ENCODE assay signal across 8 cellular contexts in genomic region chr17:76714822-76715461, GRCh38. TPM values are rescaled to one million over a fixed set of nuclear protein-coding genes. Genes with fewer than 3 reads are reported as not detected.
DNase-seq lines count a peak whose midpoint lies in the region; ATAC-seq and TF ChIP-seq lines count a peak whose summit lies in the region.

No MANE protein-coding gene starts in this region.

- H3K9ac ChIP-seq in IMR-90 (ENCODE audit: low read depth, low read length), result no peak overlapping the region; the same call in 1 of the 2 replicates

- H3K9me3 ChIP-seq in IMR-90 (ENCODE audit: control insufficient read depth, insufficient read depth, low read length), result no peaks in the 10 kb centered on the region

- dilution Hi-C loops in IMR-90 (cut with HindIII; ENCODE audit: low sequenced_read_pairs, unreplicated experiment), result no loop called here

- H3K14ac ChIP-seq in IMR-90 (replicated peaks; ENCODE audit: low read depth, low read length), result no peak overlapping the region

- H3K18ac ChIP-seq in IMR-90 (ENCODE audit: low read depth, low read length), result no peak overlapping the region; the same call in 1 of the 2 replicates

- no TSS peak for BruUV-seq in IMR-90 (replicated peaks; lab: Mats Ljungman, UMichigan)

- no peaks in the 10 kb centered on the region for H3K27me3 ChIP-seq in IMR-90 (ENCODE audit: control insufficient read depth, insufficient read depth, low read length)

- DNase-seq in IMR-90 (peak; percentile 59), kidney glomerular epithelial cell (lab: John Stamatoyannopoulos, UW) (peak; percentile 9), DMS79 treated with DMSO at 0.1 percent for 48 hours (lab: John Stamatoyannopoulos, UW) (no peak)
- DNase-seq in stimulated activated CD4-positive, alpha-beta T cell treated with anti-CD3 and anti-CD28 coated beads, Interleukin-4, amount 100 ng/mL, for 1 hour, result peak; percentile 79

- ATAC-seq in IMR-90 (ENCODE audit: low read depth) (no peak), HG03520 (IDR thresholded peaks at IDR 0.05; ENCODE audit: unreplicated experiment) (no peak)

- H3K4ac ChIP-seq in IMR-90 (ENCODE audit: low read depth, low read length), result no peak overlapping the region

- H3K56ac ChIP-seq in IMR-90 (ENCODE audit: extremely low read depth, insufficient read depth, low read length), result no peak overlapping the region

- H2AFZ ChIP-seq in IMR-90 (replicated peaks; ENCODE audit: low read length, poor library complexity), result no peak overlapping the region

- no peak overlapping the region for H2AK9ac ChIP-seq in IMR-90 (replicated peaks; ENCODE audit: low read depth, low read length, poor library complexity)

- intact Hi-C loops in IMR-90 (cut with micrococcal nuclease), result loop anchor here (2.0 kb wide), 1 partner anchor 192 kb away; no protein-coding TSS in a partner anchor

- no peak overlapping the region; the same call in 1 of the 2 replicates for H3K23ac ChIP-seq in IMR-90 (ENCODE audit: low read depth, low read length)

- no peak overlapping the region for H3K4me3 ChIP-seq in IMR-90 (ENCODE audit: insufficient read depth, low read depth, low read length)

- H3K4me1 Mint-ChIP-seq in brain, result peaks cover 21% of the 10 kb centered on the region

- H3K36me3 Mint-ChIP-seq in brain, result peaks cover 46% of the 10 kb centered on the region

- H4K91ac ChIP-seq in IMR-90 (ENCODE audit: insufficient read depth, low read depth, low read length), result no peak overlapping the region

- no peak overlapping the region for H2BK120ac ChIP-seq in IMR-90 (ENCODE audit: low read depth, low read length)

- no CpG with 5 or more reads among the region's 4 CpGs for WGBS in IMR-90 (ENCODE audit: extremely low coverage in 2 of 2, insufficient read length in 1 of 2), 2 experiments

- peak; percentile 65 for TF ChIP-seq RAD21 in IMR-90 (IDR thresholded peaks at IDR 0.05; ENCODE audit: low read length)

- H4K8ac ChIP-seq in IMR-90 (ENCODE audit: low read depth in 2 of 2, low read length in 2 of 2), result peak overlapping the region in 1 of 2 experiments; percentile 47; a peak in 2 of 4 replicates

- no peak overlapping the region; the same call in 2 of the 3 replicates for H2BK15ac ChIP-seq in IMR-90 (ENCODE audit: low read depth, low read length)

- peaks cover 34% of the 10 kb centered on the region for H3K36me3 ChIP-seq in IMR-90 (ENCODE audit: control insufficient read depth, insufficient read depth, low read length)

- H3K9me3 Mint-ChIP-seq in brain, result no peaks in the 10 kb centered on the region

- H3K79me1 ChIP-seq in IMR-90 (ENCODE audit: low read depth in 1 of 2, low read length in 2 of 2), result peaks cover 33 to 73% of the 10 kb centered on the region in 2 experiments

- H3K27ac Mint-ChIP-seq in brain, result peak overlapping the region in 3 of 5 experiments; percentile 7 to 58 (median 40)

- no peak overlapping the region for H2BK20ac ChIP-seq in IMR-90 (ENCODE audit: low read depth, low read length)

- H3K27me3 Mint-ChIP-seq in brain, result peaks cover 4% of the 10 kb centered on the region

- H4K5ac ChIP-seq in IMR-90 (ENCODE audit: low read depth, low read length), result no peak overlapping the region; the same call in 1 of the 2 replicates

- H3K9me1 ChIP-seq in IMR-90 (ENCODE audit: insufficient read depth, low read length), result peaks cover 7% of the 10 kb centered on the region

- in situ Hi-C loops in IMR-90 (cut with MboI; ENCODE audit: low sequenced_read_pairs), result no loop called here

- H3K4me2 ChIP-seq in IMR-90 (ENCODE audit: low read depth, low read length), result no peak overlapping the region

- H3K4me1 ChIP-seq in IMR-90 (ENCODE audit: control insufficient read depth, insufficient read depth, low read length), result peaks cover 18% of the 10 kb centered on the region

- peak overlapping the region; percentile 87 for H2BK5ac ChIP-seq in IMR-90 (ENCODE audit: low read depth, low read length, poor library complexity, severe bottlenecking)

- POLR2A ChIA-PET in IMR-90 (lab: Charles Lee; ENCODE audit: unreplicated experiment), result no interaction called here

- CTCF ChIA-PET in IMR-90 (lab: Yijun Ruan, JAX), result interaction anchor here (0.5 to 1.4 kb wide), 4 partner anchors 91 to 1629 kb away, joined by 3 to 5 read pairs (median 4); no protein-coding TSS in a partner anchor

- peaks cover 41% of the 10 kb centered on the region for H4K20me1 ChIP-seq in IMR-90 (ENCODE audit: insufficient read depth, low read length)

- TF ChIP-seq CTCF in C4-2B (conservative IDR thresholded peaks at IDR 0.05) (peak; percentile 94), IMR-90 (conservative IDR thresholded peaks at IDR 0.05; ENCODE audit: low read depth, low read length) (peak; percentile 77), VCaP (conservative IDR thresholded peaks at IDR 0.05) (peak; percentile 95), brain (conservative IDR thresholded peaks at IDR 0.05) (peak; percentile 77 to 89)

- TF ChIP-seq POLR2A in IMR-90 (IDR thresholded peaks at IDR 0.05; ENCODE audit: low read depth, low read length), result no peak; the same call in 1 of the 2 replicates

- no peak overlapping the region; the same call in 1 of the 2 replicates for H2AK5ac ChIP-seq in IMR-90 (ENCODE audit: low read depth, low read length)

- H3K4me3 Mint-ChIP-seq in brain, result peak overlapping the region in 1 of 5 experiments; percentile 64

- H3K27ac ChIP-seq in C4-2B, result no peak overlapping the region
- peak overlapping the region; percentile 31; the same call in 1 of the 2 replicates for H3K27ac ChIP-seq in IMR-90 (ENCODE audit: insufficient read depth, low read length)
- H3K27ac ChIP-seq in VCaP, result no peak overlapping the region

TF ChIP-seq in IMR-90, 13 proteins besides CTCF, POLR2A, EP300 and RAD21:
- TF ChIP-seq SMC3 (IDR thresholded peaks at IDR 0.05; ENCODE audit: low read depth, low read length) (peak; percentile 59), CHD1 (IDR thresholded peaks at IDR 0.05; ENCODE audit: low read depth, low read length) (no peak)

RNA-seq across cellular contexts. Expression of gene MXRA7, which starts 4.2 kb away (rescaled TPM):
- 169 and 231 TPM in 2 replicates for total RNA-seq in IMR-90 (2012; rRNA removed)
- polyA plus RNA-seq in IMR-90 (2012; rRNA removed) (148 and 168 TPM in 2 replicates), brain (ENCODE audit: insufficient read depth, low read depth, low replicate concordance) (119 TPM)
- 104 and 544 TPM in 2 replicates for polyA plus RNA-seq in IMR-90 (2012; cell fraction: cytosol; rRNA removed)
- polyA plus RNA-seq in IMR-90 (2012; cell fraction: nucleus; rRNA removed; ENCODE audit: low replicate concordance), result 20.0 and 91.8 TPM in 2 replicates

RNA-seq across cellular contexts. Expression of gene JMJD6, which starts 11.5 kb away (rescaled TPM):
- total RNA-seq in IMR-90 (2012; rRNA removed), result 24.4 and 31.9 TPM in 2 replicates
- polyA plus RNA-seq in IMR-90 (2012; rRNA removed) (30.9 and 33.7 TPM in 2 replicates), brain (ENCODE audit: insufficient read depth, low read depth, low replicate concordance) (29.4 TPM)
- 23.6 and 45.5 TPM in 2 replicates for polyA plus RNA-seq in IMR-90 (2012; cell fraction: cytosol; rRNA removed)
- polyA plus RNA-seq in IMR-90 (2012; cell fraction: nucleus; rRNA removed; ENCODE audit: low replicate concordance), result 69.5 and 77.5 TPM in 2 replicates

RNA-seq across cellular contexts. Expression of gene METTL23, which starts 11.7 kb away (rescaled TPM):
- 18.8 and 19.7 TPM in 2 replicates for total RNA-seq in IMR-90 (2012; rRNA removed)
- polyA plus RNA-seq in IMR-90 (2012; rRNA removed) (32.1 and 36.5 TPM in 2 replicates), brain (ENCODE audit: insufficient read depth, low read depth, low replicate concordance) (46.2 TPM)
- polyA plus RNA-seq in IMR-90 (2012; cell fraction: cytosol; rRNA removed), result 21.1 and 22.1 TPM in 2 replicates
- polyA plus RNA-seq in IMR-90 (2012; cell fraction: nucleus; rRNA removed; ENCODE audit: low replicate concordance), result 19.5 and 49.1 TPM in 2 replicates

RNA-seq across cellular contexts. Expression of gene SRSF2, which starts 22.2 kb away (rescaled TPM):
- total RNA-seq in IMR-90 (2012; rRNA removed), result 71.7 and 98.0 TPM in 2 replicates
- polyA plus RNA-seq in IMR-90 (2012; rRNA removed) (296 and 441 TPM in 2 replicates), brain (ENCODE audit: insufficient read depth, low read depth, low replicate concordance) (112 TPM)
- 200 and 504 TPM in 2 replicates for polyA plus RNA-seq in IMR-90 (2012; cell fraction: cytosol; rRNA removed)
- 395 and 1,583 TPM in 2 replicates for polyA plus RNA-seq in IMR-90 (2012; cell fraction: nucleus; rRNA removed; ENCODE audit: low replicate concordance)

RNA-seq across cellular contexts. Expression of gene MFSD11, which starts 23.0 kb away (rescaled TPM):
- total RNA-seq in IMR-90 (2012; rRNA removed), result 16.1 and 16.4 TPM in 2 replicates
- polyA plus RNA-seq in IMR-90 (2012; rRNA removed), result 9.8 and 12.3 TPM in 2 replicates
- 7.3 and 11.1 TPM in 2 replicates for polyA plus RNA-seq in IMR-90 (2012; cell fraction: cytosol; rRNA removed)
- polyA plus RNA-seq in IMR-90 (2012; cell fraction: nucleus; rRNA removed; ENCODE audit: low replicate concordance), result 10.6 and 14.3 TPM in 2 replicates
- 13.7 TPM for polyA plus RNA-seq in brain (ENCODE audit: insufficient read depth, low read depth, low replicate concordance)
